18 cellular contexts compared by ENCODE assay signal in the genomic region with DNA sequence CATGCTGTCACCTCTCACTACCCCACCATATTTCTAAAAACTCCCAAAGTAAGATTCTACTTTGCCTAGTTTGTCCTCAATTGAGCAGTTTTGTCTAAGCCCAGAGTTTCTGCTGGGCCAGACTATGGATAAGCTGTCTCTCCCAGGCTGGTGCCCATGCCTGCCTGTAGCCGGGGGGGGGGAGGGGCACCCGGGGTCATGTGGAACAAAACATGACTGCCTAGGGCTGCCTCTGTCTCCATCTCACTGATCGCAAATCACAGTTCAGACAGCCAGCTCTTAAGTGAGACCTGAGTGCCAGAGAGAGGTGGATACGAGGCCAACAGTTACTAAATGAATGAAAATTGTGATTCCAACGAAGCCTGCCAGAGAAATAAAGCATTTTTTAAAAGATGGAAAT.
DNase-seq lines count a peak whose midpoint lies in the region; ATAC-seq and TF ChIP-seq lines count a peak whose summit lies in the region.
"Had no signal": no experiment of that assay in that cellular context is flagged by ENCODE, and none has a peak within 500 bp of the region (broad histone marks: within the 10 kb centered on the region; RNA-seq: fewer than 3 reads in every experiment).

No MANE protein-coding gene starts in this region.

- TF ChIP-seq CTCF in brain (conservative IDR thresholded peaks at IDR 0.05) (no peak), nephron progenitor cell (IDR thresholded peaks at IDR 0.05) (no peak)

- POLR2A ChIA-PET in naive thymus-derived CD8-positive, alpha-beta T cell (lab: Charles Lee), result no interaction called here

- DNase-seq in ELF-1 (ENCODE audit: low read depth, low spot score), result peak; percentile 34
- no peak for DNase-seq in left cardiac atrium
- DNase-seq in nephron progenitor cell, result peak; percentile 21
- DNase-seq in NCI-H226, result no peak
- no peak for DNase-seq in naive thymus-derived CD8-positive, alpha-beta T cell
- DNase-seq: BE2C, EL, H7, IMR-90, NCI-H1105, NCI-H146, NCI-H2029, NCI-H524 treated with DMSO at 0.1 percent for 48 hours, NCI-H82, SJCRH30 had no signal

- H3K4me1 Mint-ChIP-seq in brain (peaks cover 5% of the 10 kb centered on the region), nephron progenitor cell (peaks cover 42% of the 10 kb centered on the region)
- H3K4me1 Mint-ChIP-seq in naive thymus-derived CD8-positive, alpha-beta T cell, result peaks cover 0 to 10% (median 5%) of the 10 kb centered on the region in 4 donors

- H3K9me3 Mint-ChIP-seq in brain (no peaks in the 10 kb centered on the region), nephron progenitor cell (peaks cover 3% of the 10 kb centered on the region)
- no peaks in the 10 kb centered on the region for H3K9me3 Mint-ChIP-seq in naive thymus-derived CD8-positive, alpha-beta T cell

- H3K27ac Mint-ChIP-seq in brain (peak overlapping the region in 4 of 5 experiments; percentile 19 to 79 (median 45)), nephron progenitor cell (peak overlapping the region; percentile 5)
- no peak overlapping the region for H3K27ac Mint-ChIP-seq in naive thymus-derived CD8-positive, alpha-beta T cell

- no peaks in the 10 kb centered on the region for H3K27me3 Mint-ChIP-seq in brain
- no peaks in the 10 kb centered on the region for H3K27me3 Mint-ChIP-seq in nephron progenitor cell (ENCODE audit: low read depth, poor library complexity)
- no peaks in the 10 kb centered on the region for H3K27me3 Mint-ChIP-seq in naive thymus-derived CD8-positive, alpha-beta T cell

- H3K36me3 Mint-ChIP-seq in brain, result peaks cover 47% of the 10 kb centered on the region
- H3K36me3 Mint-ChIP-seq in nephron progenitor cell (ENCODE audit: low read depth), result peaks cover 59% of the 10 kb centered on the region
- H3K36me3 Mint-ChIP-seq in naive thymus-derived CD8-positive, alpha-beta T cell, result peaks cover 5 to 43% (median 26%) of the 10 kb centered on the region in 3 donors

- intact Hi-C loops in left cardiac atrium (cut with DNase I), result no loop called here

- H3K4me3 Mint-ChIP-seq in brain (no peak overlapping the region), nephron progenitor cell (no peak overlapping the region)
- H3K4me3 Mint-ChIP-seq in naive thymus-derived CD8-positive, alpha-beta T cell, result no peak overlapping the region

- peak; percentile 77 to 82 for ATAC-seq in left cardiac atrium
- ATAC-seq in naive thymus-derived CD8-positive, alpha-beta T cell, result no peak
- ATAC-seq in HG02884 (IDR thresholded peaks at IDR 0.05; ENCODE audit: unreplicated experiment), result no peak
- ATAC-seq: Panc1 had no signal

Comparison
In these comparisons a context has a peak if more than half of its experiments do, and no peak if none do; other contexts are left out.
1. DNase-seq: peak in ELF-1 (single experiment) and nephron progenitor cell (single experiment); none in left cardiac atrium (single experiment), NCI-H226 (single experiment) and naive thymus-derived CD8-positive, alpha-beta T cell (0 of 10).
2. H3K27ac Mint-ChIP-seq: peak in brain (4 of 5) and nephron progenitor cell (single experiment); none in naive thymus-derived CD8-positive, alpha-beta T cell (0 of 10).
3. ATAC-seq: peak in left cardiac atrium (2 of 2); none in naive thymus-derived CD8-positive, alpha-beta T cell (0 of 2) and HG02884 (single experiment).